In genomic region chr5:7422262-7422661, GRCh38 we compare ENCODE assay signal across 1 cellular context.
TF ChIP-seq lines count a peak whose summit lies in the region.

No MANE protein-coding gene starts in this region.

TF ChIP-seq in GM23338, 12 proteins besides CTCF, POLR2A, EP300 and RAD21 (continued from another document):
- TF ChIP-seq, protein P1, sequence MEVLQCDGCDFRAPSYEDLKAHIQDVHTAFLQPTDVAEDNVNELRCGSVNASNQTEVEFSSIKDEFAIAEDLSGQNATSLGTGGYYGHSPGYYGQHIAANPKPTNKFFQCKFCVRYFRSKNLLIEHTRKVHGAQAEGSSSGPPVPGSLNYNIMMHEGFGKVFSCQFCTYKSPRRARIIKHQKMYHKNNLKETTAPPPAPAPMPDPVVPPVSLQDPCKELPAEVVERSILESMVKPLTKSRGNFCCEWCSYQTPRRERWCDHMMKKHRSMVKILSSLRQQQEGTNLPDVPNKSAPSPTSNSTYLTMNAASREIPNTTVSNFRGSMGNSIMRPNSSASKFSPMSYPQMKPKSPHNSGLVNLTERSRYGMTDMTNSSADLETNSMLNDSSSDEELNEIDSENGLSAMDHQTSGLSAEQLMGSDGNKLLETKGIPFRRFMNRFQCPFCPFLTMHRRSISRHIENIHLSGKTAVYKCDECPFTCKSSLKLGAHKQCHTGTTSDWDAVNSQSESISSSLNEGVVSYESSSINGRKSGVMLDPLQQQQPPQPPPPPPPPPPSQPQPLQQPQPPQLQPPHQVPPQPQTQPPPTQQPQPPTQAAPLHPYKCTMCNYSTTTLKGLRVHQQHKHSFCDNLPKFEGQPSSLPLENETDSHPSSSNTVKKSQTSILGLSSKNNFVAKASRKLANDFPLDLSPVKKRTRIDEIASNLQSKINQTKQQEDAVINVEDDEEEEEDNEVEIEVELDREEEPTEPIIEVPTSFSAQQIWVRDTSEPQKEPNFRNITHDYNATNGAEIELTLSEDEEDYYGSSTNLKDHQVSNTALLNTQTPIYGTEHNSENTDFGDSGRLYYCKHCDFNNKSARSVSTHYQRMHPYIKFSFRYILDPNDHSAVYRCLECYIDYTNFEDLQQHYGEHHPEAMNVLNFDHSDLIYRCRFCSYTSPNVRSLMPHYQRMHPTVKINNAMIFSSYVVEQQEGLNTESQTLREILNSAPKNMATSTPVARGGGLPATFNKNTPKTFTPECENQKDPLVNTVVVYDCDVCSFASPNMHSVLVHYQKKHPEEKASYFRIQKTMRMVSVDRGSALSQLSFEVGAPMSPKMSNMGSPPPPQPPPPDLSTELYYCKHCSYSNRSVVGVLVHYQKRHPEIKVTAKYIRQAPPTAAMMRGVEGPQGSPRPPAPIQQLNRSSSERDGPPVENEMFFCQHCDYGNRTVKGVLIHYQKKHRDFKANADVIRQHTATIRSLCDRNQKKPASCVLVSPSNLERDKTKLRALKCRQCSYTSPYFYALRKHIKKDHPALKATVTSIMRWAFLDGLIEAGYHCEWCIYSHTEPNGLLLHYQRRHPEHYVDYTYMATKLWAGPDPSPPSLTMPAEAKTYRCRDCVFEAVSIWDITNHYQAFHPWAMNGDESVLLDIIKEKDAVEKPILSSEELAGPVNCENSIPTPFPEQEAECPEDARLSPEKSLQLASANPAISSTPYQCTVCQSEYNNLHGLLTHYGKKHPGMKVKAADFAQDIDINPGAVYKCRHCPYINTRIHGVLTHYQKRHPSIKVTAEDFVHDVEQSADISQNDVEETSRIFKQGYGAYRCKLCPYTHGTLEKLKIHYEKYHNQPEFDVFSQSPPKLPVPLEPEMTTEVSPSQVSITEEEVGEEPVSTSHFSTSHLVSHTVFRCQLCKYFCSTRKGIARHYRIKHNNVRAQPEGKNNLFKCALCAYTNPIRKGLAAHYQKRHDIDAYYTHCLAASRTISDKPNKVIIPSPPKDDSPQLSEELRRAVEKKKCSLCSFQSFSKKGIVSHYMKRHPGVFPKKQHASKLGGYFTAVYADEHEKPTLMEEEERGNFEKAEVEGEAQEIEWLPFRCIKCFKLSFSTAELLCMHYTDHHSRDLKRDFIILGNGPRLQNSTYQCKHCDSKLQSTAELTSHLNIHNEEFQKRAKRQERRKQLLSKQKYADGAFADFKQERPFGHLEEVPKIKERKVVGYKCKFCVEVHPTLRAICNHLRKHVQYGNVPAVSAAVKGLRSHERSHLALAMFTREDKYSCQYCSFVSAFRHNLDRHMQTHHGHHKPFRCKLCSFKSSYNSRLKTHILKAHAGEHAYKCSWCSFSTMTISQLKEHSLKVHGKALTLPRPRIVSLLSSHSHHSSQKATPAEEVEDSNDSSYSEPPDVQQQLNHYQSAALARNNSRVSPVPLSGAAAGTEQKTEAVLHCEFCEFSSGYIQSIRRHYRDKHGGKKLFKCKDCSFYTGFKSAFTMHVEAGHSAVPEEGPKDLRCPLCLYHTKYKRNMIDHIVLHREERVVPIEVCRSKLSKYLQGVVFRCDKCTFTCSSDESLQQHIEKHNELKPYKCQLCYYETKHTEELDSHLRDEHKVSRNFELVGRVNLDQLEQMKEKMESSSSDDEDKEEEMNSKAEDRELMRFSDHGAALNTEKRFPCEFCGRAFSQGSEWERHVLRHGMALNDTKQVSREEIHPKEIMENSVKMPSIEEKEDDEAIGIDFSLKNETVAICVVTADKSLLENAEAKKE (CRISPR knock-in tag; IDR thresholded peaks at IDR 0.05): peak; percentile 99
- TF ChIP-seq POLR2AphosphoS5 (IDR thresholded peaks at IDR 0.05; ENCODE audit: low read depth) (0 out of 2 replicates have a peak, but pooled peaks have one; percentile 16), STAT1 (IDR thresholded peaks at IDR 0.05; ENCODE audit: unreplicated experiment) (no peak), ETS1 (IDR thresholded peaks at IDR 0.05) (no peak), CREB1 (CRISPR knock-in tag; IDR thresholded peaks at IDR 0.05; ENCODE audit: low read depth) (no peak), NANOG (IDR thresholded peaks at IDR 0.05; ENCODE audit: borderline replicate concordance) (peak; percentile 75; the same call in 1 of the 2 replicates)
- TF ChIP-seq, protein P2, sequence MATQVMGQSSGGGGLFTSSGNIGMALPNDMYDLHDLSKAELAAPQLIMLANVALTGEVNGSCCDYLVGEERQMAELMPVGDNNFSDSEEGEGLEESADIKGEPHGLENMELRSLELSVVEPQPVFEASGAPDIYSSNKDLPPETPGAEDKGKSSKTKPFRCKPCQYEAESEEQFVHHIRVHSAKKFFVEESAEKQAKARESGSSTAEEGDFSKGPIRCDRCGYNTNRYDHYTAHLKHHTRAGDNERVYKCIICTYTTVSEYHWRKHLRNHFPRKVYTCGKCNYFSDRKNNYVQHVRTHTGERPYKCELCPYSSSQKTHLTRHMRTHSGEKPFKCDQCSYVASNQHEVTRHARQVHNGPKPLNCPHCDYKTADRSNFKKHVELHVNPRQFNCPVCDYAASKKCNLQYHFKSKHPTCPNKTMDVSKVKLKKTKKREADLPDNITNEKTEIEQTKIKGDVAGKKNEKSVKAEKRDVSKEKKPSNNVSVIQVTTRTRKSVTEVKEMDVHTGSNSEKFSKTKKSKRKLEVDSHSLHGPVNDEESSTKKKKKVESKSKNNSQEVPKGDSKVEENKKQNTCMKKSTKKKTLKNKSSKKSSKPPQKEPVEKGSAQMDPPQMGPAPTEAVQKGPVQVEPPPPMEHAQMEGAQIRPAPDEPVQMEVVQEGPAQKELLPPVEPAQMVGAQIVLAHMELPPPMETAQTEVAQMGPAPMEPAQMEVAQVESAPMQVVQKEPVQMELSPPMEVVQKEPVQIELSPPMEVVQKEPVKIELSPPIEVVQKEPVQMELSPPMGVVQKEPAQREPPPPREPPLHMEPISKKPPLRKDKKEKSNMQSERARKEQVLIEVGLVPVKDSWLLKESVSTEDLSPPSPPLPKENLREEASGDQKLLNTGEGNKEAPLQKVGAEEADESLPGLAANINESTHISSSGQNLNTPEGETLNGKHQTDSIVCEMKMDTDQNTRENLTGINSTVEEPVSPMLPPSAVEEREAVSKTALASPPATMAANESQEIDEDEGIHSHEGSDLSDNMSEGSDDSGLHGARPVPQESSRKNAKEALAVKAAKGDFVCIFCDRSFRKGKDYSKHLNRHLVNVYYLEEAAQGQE (IDR thresholded peaks at IDR 0.05; ENCODE audit: unreplicated experiment): no peak
